Comparison of ENCODE assay signal across 9 cellular contexts in the genomic region with DNA sequence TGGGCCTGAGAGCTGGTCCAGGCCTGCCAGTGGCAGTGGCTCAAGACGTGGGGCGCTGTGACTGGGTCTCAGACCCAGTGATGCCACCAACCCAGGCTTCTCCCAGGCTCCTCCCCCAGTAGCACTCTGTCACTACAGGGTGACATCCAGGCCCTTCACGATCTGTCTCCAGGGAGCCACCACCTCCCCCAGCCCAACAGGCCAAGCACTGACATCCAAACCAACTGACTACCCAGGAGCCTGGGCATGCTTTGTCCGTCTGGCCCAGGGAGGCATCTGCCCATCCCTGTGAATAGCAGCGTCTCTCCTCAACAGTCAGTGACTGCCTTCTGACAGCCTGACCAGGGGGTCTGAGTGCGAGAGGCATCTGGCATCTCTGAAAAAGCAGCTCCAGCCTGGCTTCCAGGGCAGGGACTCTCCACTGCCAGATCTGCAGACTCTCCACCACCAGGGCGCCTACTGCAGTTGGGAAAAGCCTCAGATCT. TPM values are rescaled to one million over a fixed set of nuclear protein-coding genes. Genes with fewer than 3 reads are reported as not detected.
DNase-seq lines count a peak whose midpoint lies in the region; ATAC-seq, FAIRE-seq and TF ChIP-seq lines count a peak whose summit lies in the region.
"Had no signal": no experiment of that assay in that cellular context is flagged by ENCODE, and none has a peak within 500 bp of the region (broad histone marks: within the 10 kb centered on the region; RNA-seq: fewer than 3 reads in every experiment).

No MANE protein-coding gene starts in this region.

- 79 to 85% (median 83%) methylated on average over 6 to 7 of the region's 7 CpGs for WGBS in stomach, 5 donors

- H3K36me3 ChIP-seq in kidney (ENCODE audit: control insufficient read depth in 1 of 2, insufficient read depth in 2 of 2, low read length in 2 of 2), result no peaks in the 10 kb centered on the region
- H3K36me3 ChIP-seq in stomach, result no peaks in the 10 kb centered on the region

- no peaks in the 10 kb centered on the region for H3K27me3 Mint-ChIP-seq in activated naive CD8-positive, alpha-beta T cell treated with anti-CD3 and anti-CD28 coated beads, Interleukin-2, amount 50 U/mL, for 24 hours

- H3K9ac ChIP-seq in kidney (ENCODE audit: low read length in 2 of 2), result peak overlapping the region; percentile 67 to 93

- H3K27ac Mint-ChIP-seq in activated naive CD8-positive, alpha-beta T cell treated with anti-CD3 and anti-CD28 coated beads, Interleukin-2, amount 50 U/mL, for 24 hours, result no peak overlapping the region

- peak overlapping the region in 1 of 2 donors; percentile 61 for H3K4me3 ChIP-seq in kidney (ENCODE audit: low read length in 2 of 2)
- H3K4me3 ChIP-seq in stomach, result peak overlapping the region in 1 of 4 donors; percentile 50

- H3K9me3 Mint-ChIP-seq in activated naive CD8-positive, alpha-beta T cell treated with anti-CD3 and anti-CD28 coated beads, Interleukin-2, amount 50 U/mL, for 24 hours, result no peaks in the 10 kb centered on the region

- no peak for TF ChIP-seq EP300 in stomach (IDR thresholded peaks at IDR 0.05)

- peak overlapping the region; percentile 48 for H3K4me3 Mint-ChIP-seq in activated naive CD8-positive, alpha-beta T cell treated with anti-CD3 and anti-CD28 coated beads, Interleukin-2, amount 50 U/mL, for 24 hours

- TF ChIP-seq CTCF in kidney (IDR thresholded peaks at IDR 0.05; ENCODE audit: borderline replicate concordance, extremely low read depth, insufficient read depth) (no peak), stomach (IDR thresholded peaks at IDR 0.05) (no peak)

- H3K4me1 Mint-ChIP-seq in activated naive CD8-positive, alpha-beta T cell treated with anti-CD3 and anti-CD28 coated beads, Interleukin-2, amount 50 U/mL, for 24 hours, result peaks cover 19% of the 10 kb centered on the region

- no peak for TF ChIP-seq POLR2A in stomach (IDR thresholded peaks at IDR 0.05)

- H3K9me3 ChIP-seq in kidney (ENCODE audit: control insufficient read depth in 1 of 2, low read length in 2 of 2) (no peaks in the 10 kb centered on the region), stomach (no peaks in the 10 kb centered on the region)

- FAIRE-seq in kidney (lab: Jason Lieb, UNC), result no peak

- H3K27ac ChIP-seq in kidney (ENCODE audit: low read depth in 2 of 2, low read length in 2 of 2) (peak overlapping the region; percentile 95 to 99), stomach (peak overlapping the region; percentile 83 to 99 (median 97))

- no peaks in the 10 kb centered on the region for H3K27me3 ChIP-seq in stomach

- H3K36me3 Mint-ChIP-seq in activated naive CD8-positive, alpha-beta T cell treated with anti-CD3 and anti-CD28 coated beads, Interleukin-2, amount 50 U/mL, for 24 hours (ENCODE audit: low read depth), result no peaks in the 10 kb centered on the region

- intact Hi-C loops in kidney (cut with DNase I), result no loop called here
- intact Hi-C loops in stomach (cut with DNase I; ENCODE audit: low total_unique reads), result loop anchor here (5.0 kb wide), 1 partner anchor 107 kb away; no protein-coding TSS in a partner anchor

- peak; percentile 13 to 47 for DNase-seq in NCI-H524 (lab: John Stamatoyannopoulos, UW)
- DNase-seq in NCI-H524 treated with DMSO at 0.1 percent for 48 hours (lab: John Stamatoyannopoulos, UW), result no peak
- no peak for DNase-seq in activated naive CD8-positive, alpha-beta T cell treated with anti-CD3 and anti-CD28 coated beads, Interleukin-2, amount 50 U/mL, for 24 hours
- DNase-seq in kidney, result no peak
- no peak for DNase-seq in stomach
- DNase-seq in COR-L47 (lab: John Stamatoyannopoulos, UW), result no peak
- DNase-seq in NCI-H1694 treated with DMSO at 0.1 percent for 48 hours (lab: John Stamatoyannopoulos, UW), result no peak
- DNase-seq in inferior parietal cortex (ENCODE audit: extremely low spot score), result no peak

- peaks cover 7 to 20% of the 10 kb centered on the region in 2 donors for H3K4me1 ChIP-seq in kidney (ENCODE audit: control insufficient read depth in 1 of 2, insufficient read depth in 1 of 2, low read depth in 1 of 2, low read length in 2 of 2)
- peaks cover 23 to 63% (median 37%) of the 10 kb centered on the region in 4 donors for H3K4me1 ChIP-seq in stomach

- ATAC-seq in activated naive CD8-positive, alpha-beta T cell treated with anti-CD3 and anti-CD28 coated beads, Interleukin-2, amount 50 U/mL, for 24 hours, result no peak

RNA-seq across cellular contexts. Expression of gene TEX44, which starts 13.0 kb away (rescaled TPM):
- total RNA-seq in kidney, result not detected
- polyA plus RNA-seq in kidney (ENCODE audit: insufficient read depth, low read depth, low replicate concordance), result not detected
- not detected for total RNA-seq in stomach
- not detected for polyA plus RNA-seq in stomach
- polyA plus RNA-seq: BJ had no signal

Comparison
In these comparisons a context has a peak if more than half of its experiments do, and no peak if none do; other contexts are left out.
1. DNase-seq: peak in NCI-H524 (2 of 2); none in NCI-H524 treated with DMSO at 0.1 percent for 48 hours (single experiment), activated naive CD8-positive, alpha-beta T cell treated with anti-CD3 and anti-CD28 coated beads, Interleukin-2, amount 50 U/mL, for 24 hours (single experiment), kidney (single experiment), stomach (single experiment), COR-L47 (single experiment), NCI-H1694 treated with DMSO at 0.1 percent for 48 hours (single experiment) and inferior parietal cortex (single experiment).